Comparison of ENCODE assay signal across 8 cellular contexts in genomic region chr7:77538908-77539212, GRCh38. TPM values are rescaled to one million over a fixed set of nuclear protein-coding genes. Genes with fewer than 3 reads are reported as not detected.
DNase-seq lines count a peak whose midpoint lies in the region; ATAC-seq, FAIRE-seq and TF ChIP-seq lines count a peak whose summit lies in the region.

No MANE protein-coding gene starts in this region.

- no peaks in the 10 kb centered on the region for H3K27me3 Mint-ChIP-seq in activated T-cell treated with anti-CD3 and anti-CD28 coated beads, Interleukin-2, amount 50 U/mL, for 24 hours

- H3K27ac ChIP-seq in ascending aorta, result peak overlapping the region; percentile 93 to 97
- peak overlapping the region; percentile 92 to 97 for H3K27ac ChIP-seq in liver (ENCODE audit: low read depth in 1 of 2, low read length in 2 of 2)
- no peak overlapping the region for H3K27ac ChIP-seq in thymus (ENCODE audit: low read depth)

- H3K4me1 ChIP-seq in ascending aorta (peaks cover 0 to 23% of the 10 kb centered on the region in 2 donors), liver (ENCODE audit: control insufficient read depth in 4 of 4, insufficient read depth in 4 of 4, low read length in 3 of 4) (peaks cover 0 to 10% (median 6%) of the 10 kb centered on the region in 4 donors), thymus (ENCODE audit: control insufficient read depth, insufficient read depth, low read length) (peaks cover 4% of the 10 kb centered on the region)

- no peak overlapping the region for H3K27ac Mint-ChIP-seq in activated T-cell treated with anti-CD3 and anti-CD28 coated beads, Interleukin-2, amount 50 U/mL, for 24 hours

- DNase-seq in activated T-cell treated with anti-CD3 and anti-CD28 coated beads, Interleukin-2, amount 50 U/mL, for 24 hours, result no peak
- DNase-seq in activated T-cell treated with anti-CD3 and anti-CD28 coated beads, Interleukin-2, amount 50 U/mL, for 48 hours, result no peak
- DNase-seq in ascending aorta (ENCODE audit: low spot score in 2 of 2), result no peak
- DNase-seq in GM12891 (ENCODE audit: insufficient read length, low spot score), result no peak
- no peak for DNase-seq in OCI-M2 (lab: John Stamatoyannopoulos, UW; ENCODE audit: unreplicated experiment)

- H3K27me3 ChIP-seq in ascending aorta, result no peaks in the 10 kb centered on the region
- no peaks in the 10 kb centered on the region for H3K27me3 ChIP-seq in liver (ENCODE audit: control insufficient read depth in 4 of 4, insufficient read depth in 4 of 4, low read length in 3 of 4)
- H3K27me3 ChIP-seq in thymus (ENCODE audit: control insufficient read depth, insufficient read depth), result no peaks in the 10 kb centered on the region

- H3K9me3 ChIP-seq in ascending aorta (no peaks in the 10 kb centered on the region), liver (ENCODE audit: control insufficient read depth in 4 of 4, low read length in 3 of 4) (no peaks in the 10 kb centered on the region), thymus (ENCODE audit: control insufficient read depth) (no peaks in the 10 kb centered on the region)

- H3K9me3 Mint-ChIP-seq in activated T-cell treated with anti-CD3 and anti-CD28 coated beads, Interleukin-2, amount 50 U/mL, for 24 hours, result no peaks in the 10 kb centered on the region

- peak overlapping the region; percentile 36 to 66 for H3K9ac ChIP-seq in liver (ENCODE audit: low read depth in 1 of 2, low read length in 2 of 2)

- FAIRE-seq in GM12891 (lab: Jason Lieb, UNC), result no peak

- H3K36me3 ChIP-seq in ascending aorta (no peaks in the 10 kb centered on the region), liver (ENCODE audit: control insufficient read depth in 4 of 4, insufficient read depth in 3 of 4, low read depth in 1 of 4, low read length in 3 of 4) (no peaks in the 10 kb centered on the region), thymus (ENCODE audit: control insufficient read depth, insufficient read depth) (no peaks in the 10 kb centered on the region)

- intact Hi-C loops in ascending aorta (cut with DNase I), result loop anchor here (1.0 to 5.0 kb wide), 4 partner anchors 33 to 1918 kb away; partner anchors contain the start of gene CCDC146

- H3K4me1 Mint-ChIP-seq in activated T-cell treated with anti-CD3 and anti-CD28 coated beads, Interleukin-2, amount 50 U/mL, for 24 hours (ENCODE audit: low read depth), result peaks cover 36% of the 10 kb centered on the region

- H3K4me3 Mint-ChIP-seq in activated T-cell treated with anti-CD3 and anti-CD28 coated beads, Interleukin-2, amount 50 U/mL, for 24 hours, result peak overlapping the region; percentile 84

- H3K36me3 Mint-ChIP-seq in activated T-cell treated with anti-CD3 and anti-CD28 coated beads, Interleukin-2, amount 50 U/mL, for 24 hours (ENCODE audit: low read depth), result peaks cover 6% of the 10 kb centered on the region

- no peak for TF ChIP-seq RAD21 in liver (IDR thresholded peaks at IDR 0.05)

- TF ChIP-seq CTCF in ascending aorta (IDR thresholded peaks at IDR 0.05), result no peak
- TF ChIP-seq CTCF in liver (IDR thresholded peaks at IDR 0.05; ENCODE audit: low read depth, low read length, missing input control), result no peak

- H3K4me3 ChIP-seq in ascending aorta (peak overlapping the region; percentile 96 to 98), liver (ENCODE audit: low read depth in 1 of 3, low read length in 3 of 3) (peak overlapping the region; percentile 85 to 97 (median 95)), thymus (ENCODE audit: low read length) (peak overlapping the region; percentile 72)

- no peak for ATAC-seq in HG03039 (IDR thresholded peaks at IDR 0.05; ENCODE audit: unreplicated experiment)

- WGBS in liver, result 13% methylated on average over 3 of the region's 3 CpGs
- WGBS in thymus, result 26% methylated on average over 3 of the region's 3 CpGs

- no peak for TF ChIP-seq POLR2A in GM12891 (IDR thresholded peaks at IDR 0.05; ENCODE audit: low read depth, low read length)

TF ChIP-seq in liver, 16 proteins besides CTCF, POLR2A, EP300 and RAD21:
- TF ChIP-seq HNF4A (conservative IDR thresholded peaks at IDR 0.05) (no peak), GABPA (IDR thresholded peaks at IDR 0.05 in 1 of 2, conservative IDR thresholded peaks at IDR 0.05 in 1 of 2) (no peak), TAF1 (conservative IDR thresholded peaks at IDR 0.05) (no peak), NR2F2 (IDR thresholded peaks at IDR 0.05) (no peak), HNF4G (IDR thresholded peaks at IDR 0.05) (no peak), YY1 (IDR thresholded peaks at IDR 0.05) (no peak), FOXA2 (IDR thresholded peaks at IDR 0.05) (no peak), MAX (IDR thresholded peaks at IDR 0.05) (no peak), SP1 (IDR thresholded peaks at IDR 0.05) (no peak), JUND (IDR thresholded peaks at IDR 0.05) (no peak), ATF3 (IDR thresholded peaks at IDR 0.05) (no peak)
- TF ChIP-seq, protein P1, sequence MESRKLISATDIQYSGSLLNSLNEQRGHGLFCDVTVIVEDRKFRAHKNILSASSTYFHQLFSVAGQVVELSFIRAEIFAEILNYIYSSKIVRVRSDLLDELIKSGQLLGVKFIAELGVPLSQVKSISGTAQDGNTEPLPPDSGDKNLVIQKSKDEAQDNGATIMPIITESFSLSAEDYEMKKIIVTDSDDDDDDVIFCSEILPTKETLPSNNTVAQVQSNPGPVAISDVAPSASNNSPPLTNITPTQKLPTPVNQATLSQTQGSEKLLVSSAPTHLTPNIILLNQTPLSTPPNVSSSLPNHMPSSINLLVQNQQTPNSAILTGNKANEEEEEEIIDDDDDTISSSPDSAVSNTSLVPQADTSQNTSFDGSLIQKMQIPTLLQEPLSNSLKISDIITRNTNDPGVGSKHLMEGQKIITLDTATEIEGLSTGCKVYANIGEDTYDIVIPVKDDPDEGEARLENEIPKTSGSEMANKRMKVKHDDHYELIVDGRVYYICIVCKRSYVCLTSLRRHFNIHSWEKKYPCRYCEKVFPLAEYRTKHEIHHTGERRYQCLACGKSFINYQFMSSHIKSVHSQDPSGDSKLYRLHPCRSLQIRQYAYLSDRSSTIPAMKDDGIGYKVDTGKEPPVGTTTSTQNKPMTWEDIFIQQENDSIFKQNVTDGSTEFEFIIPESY (IDR thresholded peaks at IDR 0.05), result no peak

TF ChIP-seq in GM12891, 5 proteins besides CTCF, POLR2A, EP300 and RAD21:
- TF ChIP-seq SPI1 (IDR thresholded peaks at IDR 0.05; ENCODE audit: low read depth, low read length) (no peak), TAF1 (IDR thresholded peaks at IDR 0.05; ENCODE audit: low read depth, low read length) (no peak), PAX5 (IDR thresholded peaks at IDR 0.05; ENCODE audit: insufficient read depth, low read length, severe bottlenecking) (no peak), POU2F2 (IDR thresholded peaks at IDR 0.05; ENCODE audit: low read depth, low read length) (no peak), POLR2AphosphoS5 (IDR thresholded peaks at IDR 0.05; ENCODE audit: low read depth, low read length) (no peak)

RNA-seq across cellular contexts. Expression of gene PTPN12, which starts 1.8 kb away (rescaled TPM):
- total RNA-seq in ascending aorta (57.4 TPM), liver (10 to 100 TPM; 17.8 to 18.6 TPM)
- polyA plus RNA-seq in liver (10 to 100 TPM; 10.1 to 12.8 TPM), thymus (79.1 TPM)
- polyA plus RNA-seq in GM12891 (2012; ENCODE audit: low read depth, missing spikeins), result 18.2 TPM
